8 cellular contexts compared by ENCODE assay signal in the genomic region with DNA sequence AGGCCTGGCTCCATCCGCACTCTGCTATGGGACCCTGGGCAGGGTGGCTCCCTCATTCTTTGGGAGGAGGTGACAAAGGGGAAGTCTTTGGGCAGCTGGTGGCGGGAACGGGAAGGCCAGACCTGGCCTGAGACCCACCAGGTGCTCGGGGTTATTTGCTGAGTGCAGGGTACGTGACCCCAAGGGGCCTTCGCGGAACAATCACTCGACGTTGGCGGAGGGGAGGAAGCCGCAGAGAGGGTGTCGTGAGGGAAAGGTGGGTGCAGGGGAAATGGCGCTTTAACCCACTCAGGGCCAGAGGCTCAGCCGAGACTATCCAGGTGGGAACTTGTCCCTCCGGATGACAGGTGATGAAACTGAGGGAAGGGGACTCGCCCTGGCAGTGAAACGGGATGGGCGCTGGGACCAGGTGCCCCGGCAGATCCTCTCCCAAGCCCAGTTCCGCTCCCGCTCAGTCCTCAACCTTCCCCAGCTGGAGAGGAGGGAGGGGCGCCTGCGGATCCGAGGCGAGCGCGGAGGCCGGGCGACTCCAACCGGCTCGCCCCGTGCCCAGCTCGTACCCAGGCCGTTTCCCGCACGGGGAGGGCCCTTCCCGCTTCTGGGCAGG. TPM values are rescaled to one million over a fixed set of nuclear protein-coding genes. Genes with fewer than 3 reads are reported as not detected.
DNase-seq lines count a peak whose midpoint lies in the region; ATAC-seq and TF ChIP-seq lines count a peak whose summit lies in the region.

No MANE protein-coding gene starts in this region.

- POLR2A ChIA-PET in T-cell (lab: Charles Lee): no interaction called here

- H3K27me3 Mint-ChIP-seq in T-cell: peaks cover 56 to 66% of the 10 kb centered on the region in 2 donors

- peaks cover 14 to 24% (median 18%) of the 10 kb centered on the region in 3 donors for H3K4me1 Mint-ChIP-seq in T-cell

- H3K36me3 Mint-ChIP-seq in T-cell: no peaks in the 10 kb centered on the region

- CTCF ChIA-PET in T-cell (lab: Charles Lee): no interaction called here

- H3K9me3 Mint-ChIP-seq in T-cell: no peaks in the 10 kb centered on the region

- H3K4me3 ChIP-seq in GM12864 (ENCODE audit: low read depth, low read length) (peak overlapping the region; percentile 64), retinal pigment epithelial cell (ENCODE audit: low read length) (peak overlapping the region; percentile 43)

- intact Hi-C loops in Right ventricle myocardium superior (cut with DNase I): loop anchor here (5.0 kb wide), 1 partner anchor 57 kb away; no protein-coding TSS in a partner anchor

- peak overlapping the region; percentile 50 to 73 (median 67) for H3K4me3 Mint-ChIP-seq in T-cell

- ATAC-seq in T-cell (replicated peaks in 1 of 4) (peak in 1 of 4 experiments; percentile 21), Right ventricle myocardium superior (ENCODE audit: poor library complexity) (peak; percentile 48), HG03342 (IDR thresholded peaks at IDR 0.05; ENCODE audit: unreplicated experiment) (no peak)

- no peak for TF ChIP-seq CTCF in GM12864 (IDR thresholded peaks at IDR 0.05; ENCODE audit: low read depth, low read length, missing control alignments)
- no peak for TF ChIP-seq CTCF in retinal pigment epithelial cell (conservative IDR thresholded peaks at IDR 0.05; ENCODE audit: low read depth, low read length)

- DNase-seq in GM12864 (ENCODE audit: low read depth) (no peak), T-cell (no peak), Right ventricle myocardium superior (peak; percentile 54), retinal pigment epithelial cell (ENCODE audit: low read depth) (no peak), GF-D8 (lab: John Stamatoyannopoulos, UW) (no peak), kidney glomerular epithelial cell (lab: John Stamatoyannopoulos, UW) (no peak), HCEC 1CT (no peak)

- peak overlapping the region in 1 of 2 donors; percentile 27 for H3K27ac Mint-ChIP-seq in T-cell

RNA-seq across cellular contexts. Expression of a gene that starts 0.9 kb away (rescaled TPM):
- total RNA-seq in T-cell (under 1 TPM in 3 of 5 donors, not detected in 2; 0.26 to 0.60 (median 0.46) TPM), Right ventricle myocardium superior (76.1 TPM)

Comparison
In these comparisons a context has a peak if more than half of its experiments do, and no peak if none do; other contexts are left out.
1. RNA of a gene that starts 0.9 kb away (total RNA-seq): 76.1 TPM in Right ventricle myocardium superior (single experiment); 0.26 to 0.60 TPM in T-cell; every median in the first group is over 10 times any median in the second.